ENCODE assay signal across 2 cellular contexts in the genomic region with DNA sequence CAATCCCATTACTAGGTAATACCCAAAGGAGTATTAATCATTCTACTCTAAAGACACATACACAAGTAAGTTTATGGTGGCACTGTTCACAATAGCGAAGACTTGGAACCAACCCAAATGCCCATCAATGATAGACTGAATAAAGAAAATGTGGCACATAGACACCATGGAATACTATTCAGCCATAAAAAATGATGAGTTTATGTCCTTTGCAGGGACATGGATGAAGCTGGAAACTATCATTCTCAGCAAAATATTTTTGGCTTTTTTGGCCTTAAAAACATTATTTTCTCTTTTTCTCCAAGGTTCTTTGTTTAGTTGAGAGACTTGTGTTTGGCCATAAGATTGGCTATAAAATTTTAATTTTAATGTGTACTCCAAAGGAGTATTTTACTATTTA. TPM values are rescaled to one million over a fixed set of nuclear protein-coding genes. Genes with fewer than 3 reads are reported as not detected.
"Had no signal": no experiment of that assay in that cellular context is flagged by ENCODE, and none has a peak within 500 bp of the region (broad histone marks: within the 10 kb centered on the region; RNA-seq: fewer than 3 reads in every experiment).

No MANE protein-coding gene starts in this region.

RNA-seq across cellular contexts. Expression of gene RHAG, which starts 27.4 kb away (rescaled TPM):
- total RNA-seq: G401 had no signal

RNA-seq across cellular contexts. Expression of gene CRISP2, which starts 49.3 kb away (rescaled TPM):
- total RNA-seq: G401, GM12878 had no signal
- polyA plus RNA-seq: GM12878 had no signal
